Comparison of ENCODE assay signal across 13 cellular contexts in genomic region chr9:18676501-18676900, GRCh38.
A peak's percentile ranks its signal among the peaks of the same experiment; 100 is the strongest.
DNase-seq lines count a peak whose midpoint lies in the region; ATAC-seq and TF ChIP-seq lines count a peak whose summit lies in the region.
"Had no signal": no experiment of that assay in that cellular context is flagged by ENCODE, and none has a peak within 500 bp of the region (broad histone marks: within the 10 kb centered on the region; RNA-seq: fewer than 3 reads in every experiment).

No MANE protein-coding gene starts in this region.

- no peaks in the 10 kb centered on the region for H3K27me3 ChIP-seq in adrenal gland
- H3K27me3 ChIP-seq: BLaER1 had no signal

- CTCF ChIA-PET in HEK293 (lab: Yijun Ruan, JAX): no interaction called here

- H3K4me3 ChIP-seq in HEK293 (ENCODE audit: low read depth, low read length) (no peak overlapping the region), adrenal gland (no peak overlapping the region)
- H3K4me3 ChIP-seq: BLaER1 had no signal

- no peaks in the 10 kb centered on the region for H3K9me3 ChIP-seq in HEK293 (ENCODE audit: control insufficient read depth, insufficient read depth, low read depth, low read length)
- H3K9me3 ChIP-seq in adrenal gland (replicated peaks in 1 of 3): no peaks in the 10 kb centered on the region
- H3K9me3 ChIP-seq: BLaER1, Caco-2 had no signal

- peaks cover 11% of the 10 kb centered on the region; the same call in 1 of the 2 replicates for H3K4me1 ChIP-seq in HEK293 (ENCODE audit: control insufficient read depth, insufficient read depth, low read length)
- no peaks in the 10 kb centered on the region for H3K4me1 ChIP-seq in adrenal gland (replicated peaks in 1 of 2)
- H3K4me1 ChIP-seq: BLaER1, Caco-2 had no signal

- no peaks in the 10 kb centered on the region for H3K36me3 ChIP-seq in HEK293 (ENCODE audit: control insufficient read depth in 2 of 2, insufficient read depth in 1 of 2, low read length in 2 of 2)
- no peaks in the 10 kb centered on the region for H3K36me3 ChIP-seq in adrenal gland (replicated peaks in 1 of 2)
- H3K36me3 ChIP-seq: BLaER1 had no signal

- no peak for TF ChIP-seq POLR2A in adrenal gland (IDR thresholded peaks at IDR 0.05)

- H3K27ac ChIP-seq in HEK293 (ENCODE audit: extremely low read depth, low read depth, low read length): no peak overlapping the region
- H3K27ac ChIP-seq in adrenal gland: no peak overlapping the region
- H3K27ac ChIP-seq: BLaER1, HL-60 had no signal

- intact Hi-C loops in sciatic nerve (cut with DNase I): no loop called here
- intact Hi-C loops in adrenal gland (cut with DNase I): no loop called here

- peak; percentile 22 for DNase-seq in LHCN-M2 (ENCODE audit: low read depth)
- DNase-seq in fibroblast of gingiva (ENCODE audit: low read depth): peak; percentile 14
- DNase-seq in sciatic nerve (ENCODE audit: low spot score): no peak
- no peak for DNase-seq in adrenal gland
- no peak for DNase-seq in iPS-NIHi7 (ENCODE audit: extremely low spot score)
- DNase-seq: Caco-2; CD8-positive, alpha-beta memory T cell; DND-41; GF-D8; HCEC 1CT had no signal

- 67 to 85% (median 79%) methylated on average over 2 of the region's 2 CpGs for WGBS in adrenal gland, 4 donors

- TF ChIP-seq CTCF in HEK293 (tag by site-specific recombination; IDR thresholded peaks at IDR 0.05): no peak
- TF ChIP-seq CTCF in adrenal gland (IDR thresholded peaks at IDR 0.05): no peak

- ATAC-seq in sciatic nerve: peak; percentile 25

- POLR2A ChIA-PET in HEK293 (lab: Yijun Ruan, JAX): no interaction called here

TF ChIP-seq in HEK293, 187 proteins besides CTCF, POLR2A, EP300 and RAD21:
- 0 out of 2 replicates have a peak, but pooled peaks have one; percentile 6 for TF ChIP-seq TRIM28 (IDR thresholded peaks at IDR 0.05; ENCODE audit: borderline replicate concordance, low read length)
- TF ChIP-seq PRDM6 (tag by site-specific recombination; IDR thresholded peaks at IDR 0.05): no peak
TF ChIP-seq in HEK293: peak in this region for 1.

Comparison
In these comparisons a context has a peak if more than half of its experiments do, and no peak if none do; other contexts are left out.
1. DNase-seq: peak in LHCN-M2 (single experiment) and fibroblast of gingiva (single experiment); none in sciatic nerve (single experiment), adrenal gland (0 of 7) and iPS-NIHi7 (single experiment).